Comparison of ENCODE assay signal across 9 cellular contexts in the genomic region with DNA sequence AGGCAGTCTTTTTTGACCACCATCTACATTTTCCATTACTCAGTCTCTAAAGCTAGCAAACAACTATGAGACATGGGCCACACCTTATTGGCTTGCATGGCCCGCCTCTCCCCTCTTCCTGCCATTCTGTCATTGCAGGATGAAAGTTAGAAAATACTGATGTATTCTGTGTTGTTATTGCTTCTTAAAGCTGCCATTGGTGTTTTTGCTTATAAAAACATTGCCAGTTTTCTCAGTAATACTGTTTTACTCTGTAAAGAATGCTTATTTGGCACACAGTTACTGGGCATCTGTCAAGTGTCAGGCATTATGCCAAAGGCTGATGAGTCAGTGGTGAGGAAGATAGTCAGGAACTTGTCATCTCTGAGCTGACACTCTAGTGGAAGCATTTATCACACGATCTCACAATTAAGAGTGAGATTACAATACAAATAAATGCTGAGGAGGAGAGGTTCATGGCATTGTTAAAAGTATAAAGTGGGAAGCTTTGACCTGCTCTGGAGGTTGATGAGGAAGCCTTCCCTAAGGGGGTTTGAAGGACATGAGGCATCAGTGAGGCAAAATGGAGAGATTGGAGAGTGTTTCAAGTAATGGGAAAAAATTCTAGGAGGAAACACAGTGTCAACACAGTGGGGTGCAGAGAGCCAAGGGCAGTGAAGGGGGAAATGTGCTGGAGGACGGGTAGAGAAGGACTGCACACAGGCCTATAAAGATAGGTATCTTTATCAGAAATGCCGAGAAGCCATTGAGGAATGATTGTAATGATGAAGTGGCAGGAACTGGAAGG. TPM values are rescaled to one million over a fixed set of nuclear protein-coding genes. Genes with fewer than 3 reads are reported as not detected.
DNase-seq lines count a peak whose midpoint lies in the region; ATAC-seq, FAIRE-seq and TF ChIP-seq lines count a peak whose summit lies in the region.
"Had no signal": no experiment of that assay in that cellular context is flagged by ENCODE, and none has a peak within 500 bp of the region (broad histone marks: within the 10 kb centered on the region; RNA-seq: fewer than 3 reads in every experiment).

No MANE protein-coding gene starts in this region.

- peak; percentile 7 to 14 for DNase-seq in stimulated activated CD4-positive, alpha-beta T cell treated with anti-CD3 and anti-CD28 coated beads, Interleukin-4, amount 100 ng/mL, for 48 hours (ENCODE audit: low read depth in 2 of 2)
- no peak for DNase-seq in stimulated activated CD4-positive, alpha-beta T cell treated with anti-CD3 and anti-CD28 coated beads, Interleukin-4, amount 100 ng/mL, for 1 hour
- DNase-seq in foreskin keratinocyte, result peak; percentile 55 to 79
- DNase-seq in H7, result no peak
- no peak for DNase-seq in AML-193 (lab: John Stamatoyannopoulos, UW)
- DNase-seq in GM12891 (ENCODE audit: insufficient read length, low spot score), result no peak
- DNase-seq in immature natural killer cell, result no peak

- no peak for FAIRE-seq in GM12891 (lab: Jason Lieb, UNC)

- no peak overlapping the region for H3K4me3 ChIP-seq in H7 (ENCODE audit: insufficient read depth, low read depth, low read length)

- no peak for TF ChIP-seq CTCF in foreskin keratinocyte (conservative IDR thresholded peaks at IDR 0.05)

- peaks cover 0 to 2% (median 0%) of the 10 kb centered on the region in 6 donors for H3K9me3 Mint-ChIP-seq in immature natural killer cell
- H3K9me3 Mint-ChIP-seq: natural killer cell treated with Interleukin-12 subunit alpha and Interleukin-12 subunit beta and Interleukin-15 and Interleukin-18, amount 100 ng/mL, for 72 hours had no signal

- H3K4me3 Mint-ChIP-seq in immature natural killer cell, result no peak overlapping the region
- H3K4me3 Mint-ChIP-seq: natural killer cell treated with Interleukin-12 subunit alpha and Interleukin-12 subunit beta and Interleukin-15 and Interleukin-18, amount 100 ng/mL, for 72 hours had no signal

- no peak for TF ChIP-seq POLR2A in GM12891 (IDR thresholded peaks at IDR 0.05; ENCODE audit: low read depth, low read length)

- H3K27ac ChIP-seq in foreskin keratinocyte, result no peak overlapping the region

- H3K27me3 Mint-ChIP-seq in immature natural killer cell (ENCODE audit: low read depth in 3 of 3), result peaks cover 0 to 10% (median 10%) of the 10 kb centered on the region in 3 donors

- H3K27me3 ChIP-seq in foreskin keratinocyte (peaks cover 34% of the 10 kb centered on the region), H7 (ENCODE audit: control insufficient read depth, insufficient read depth, low read length) (no peaks in the 10 kb centered on the region)

- no peaks in the 10 kb centered on the region for H3K36me3 Mint-ChIP-seq in immature natural killer cell
- H3K36me3 Mint-ChIP-seq: natural killer cell treated with Interleukin-12 subunit alpha and Interleukin-12 subunit beta and Interleukin-15 and Interleukin-18, amount 100 ng/mL, for 72 hours had no signal

- no peaks in the 10 kb centered on the region for H3K36me3 ChIP-seq in H7 (replicated peaks; ENCODE audit: control insufficient read depth, insufficient read depth, low read length)

- ATAC-seq in SK-N-SH treated with all-trans-retinoic acid at 6 μM for 48 hours, result peak; percentile 74
- peak; percentile 92 for ATAC-seq in foreskin keratinocyte

- no peak overlapping the region for H3K27ac Mint-ChIP-seq in immature natural killer cell

- no peaks in the 10 kb centered on the region for H3K4me1 Mint-ChIP-seq in immature natural killer cell

- peaks cover 9% of the 10 kb centered on the region for H3K4me1 ChIP-seq in foreskin keratinocyte

TF ChIP-seq in SK-N-SH treated with all-trans-retinoic acid at 6 μM for 48 hours, 23 proteins besides CTCF, POLR2A, EP300 and RAD21 (continues in another document):
- TF ChIP-seq, protein P1, sequence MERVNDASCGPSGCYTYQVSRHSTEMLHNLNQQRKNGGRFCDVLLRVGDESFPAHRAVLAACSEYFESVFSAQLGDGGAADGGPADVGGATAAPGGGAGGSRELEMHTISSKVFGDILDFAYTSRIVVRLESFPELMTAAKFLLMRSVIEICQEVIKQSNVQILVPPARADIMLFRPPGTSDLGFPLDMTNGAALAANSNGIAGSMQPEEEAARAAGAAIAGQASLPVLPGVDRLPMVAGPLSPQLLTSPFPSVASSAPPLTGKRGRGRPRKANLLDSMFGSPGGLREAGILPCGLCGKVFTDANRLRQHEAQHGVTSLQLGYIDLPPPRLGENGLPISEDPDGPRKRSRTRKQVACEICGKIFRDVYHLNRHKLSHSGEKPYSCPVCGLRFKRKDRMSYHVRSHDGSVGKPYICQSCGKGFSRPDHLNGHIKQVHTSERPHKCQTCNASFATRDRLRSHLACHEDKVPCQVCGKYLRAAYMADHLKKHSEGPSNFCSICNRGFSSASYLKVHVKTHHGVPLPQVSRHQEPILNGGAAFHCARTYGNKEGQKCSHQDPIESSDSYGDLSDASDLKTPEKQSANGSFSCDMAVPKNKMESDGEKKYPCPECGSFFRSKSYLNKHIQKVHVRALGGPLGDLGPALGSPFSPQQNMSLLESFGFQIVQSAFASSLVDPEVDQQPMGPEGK (CRISPR knock-in tag; IDR thresholded peaks at IDR 0.05; ENCODE audit: borderline replicate concordance), result no peak
- TF ChIP-seq PPARA (CRISPR knock-in tag; IDR thresholded peaks at IDR 0.05; ENCODE audit: borderline replicate concordance), result no peak
- no peak for TF ChIP-seq OSR1 (CRISPR knock-in tag; IDR thresholded peaks at IDR 0.05)
- no peak for TF ChIP-seq ZNF70 (CRISPR knock-in tag; IDR thresholded peaks at IDR 0.05)

TF ChIP-seq in GM12891, 5 proteins besides CTCF, POLR2A, EP300 and RAD21:
- TF ChIP-seq POU2F2 (IDR thresholded peaks at IDR 0.05; ENCODE audit: low read depth, low read length), result no peak
- no peak for TF ChIP-seq PAX5 (IDR thresholded peaks at IDR 0.05; ENCODE audit: insufficient read depth, low read length, severe bottlenecking)
- TF ChIP-seq SPI1 (IDR thresholded peaks at IDR 0.05; ENCODE audit: low read depth, low read length), result no peak
- no peak for TF ChIP-seq POLR2AphosphoS5 (IDR thresholded peaks at IDR 0.05; ENCODE audit: low read depth, low read length)
- TF ChIP-seq TAF1 (IDR thresholded peaks at IDR 0.05; ENCODE audit: low read depth, low read length), result no peak

RNA-seq across cellular contexts. Expression of gene KLHL32, which starts 14.7 kb away (rescaled TPM):
- 0.04 TPM in 1 of 2 replicates, not detected in the other for total RNA-seq in foreskin keratinocyte
- polyA plus RNA-seq in foreskin keratinocyte (0.01 TPM in 1 of 2 replicates, not detected in the other), immature natural killer cell (1 to 10 TPM in 1 of 3 donors, under 1 TPM in 2; 0.13 to 1.0 (median 0.66) TPM)
- total RNA-seq in H7 (2014; rRNA removed; shearing (Covaris generic)), result 0.07 and 0.21 TPM in 2 replicates
- polyA plus RNA-seq in GM12891 (2012; ENCODE audit: low read depth, missing spikeins), result 0.04 TPM
- total RNA-seq: natural killer cell treated with Interleukin-12 subunit alpha and Interleukin-12 subunit beta and Interleukin-15 and Interleukin-18, amount 100 ng/mL, for 72 hours had no signal

RNA-seq across cellular contexts. Expression of gene NDUFAF4, which starts 41.5 kb away (rescaled TPM):
- 41.2 and 42.6 TPM in 2 replicates for total RNA-seq in foreskin keratinocyte
- polyA plus RNA-seq in foreskin keratinocyte (61.9 and 73.8 TPM in 2 replicates), immature natural killer cell (10 to 100 TPM; 36.4 to 86.2 (median 56.6) TPM)
- 75.4 and 90.7 TPM in 2 replicates for total RNA-seq in H7 (2014; rRNA removed; shearing (Covaris generic))
- 27.2 TPM for polyA plus RNA-seq in GM12891 (2012; ENCODE audit: low read depth, missing spikeins)

Comparison
In these comparisons a context has a peak if more than half of its experiments do, and no peak if none do; other contexts are left out.
1. DNase-seq: peak in stimulated activated CD4-positive, alpha-beta T cell treated with anti-CD3 and anti-CD28 coated beads, Interleukin-4, amount 100 ng/mL, for 48 hours (2 of 2) and foreskin keratinocyte (2 of 2); none in stimulated activated CD4-positive, alpha-beta T cell treated with anti-CD3 and anti-CD28 coated beads, Interleukin-4, amount 100 ng/mL, for 1 hour (single experiment), H7 (single experiment), AML-193 (0 of 2), GM12891 (single experiment) and immature natural killer cell (0 of 3).